8 cellular contexts compared by ENCODE assay signal in genomic region chr9:113376634-113377531, GRCh38. TPM values are rescaled to one million over a fixed set of nuclear protein-coding genes. Genes with fewer than 3 reads are reported as not detected.
A peak's percentile ranks its signal among the peaks of the same experiment; 100 is the strongest.
DNase-seq lines count a peak whose midpoint lies in the region; ATAC-seq and TF ChIP-seq lines count a peak whose summit lies in the region.

Gene HDHD3 (minus strand): TSS chr9:113376986. CDS start chr9:113374354, 2,632 bp downstream.

- ATAC-seq in GM19035 (IDR thresholded peaks at IDR 0.05; ENCODE audit: unreplicated experiment) (peak; percentile 76), HG03342 (IDR thresholded peaks at IDR 0.05; ENCODE audit: unreplicated experiment) (peak; percentile 64)

- peak within 1 kb of the TSS; percentile 82 for H3K4me3 ChIP-seq in AG09309 (ENCODE audit: control insufficient read depth, low read depth, low read length)
- H3K4me3 ChIP-seq in lower leg skin (ENCODE audit: low read depth, poor library complexity, severe bottlenecking): peak within 1 kb of the TSS; percentile 75

- intact Hi-C loops in activated CD4-positive, alpha-beta memory T cell treated with anti-CD3 and anti-CD28 coated beads for 36 hours (cut with micrococcal nuclease): loop anchor here (1.0 to 2.0 kb wide), 6 partner anchors 16 to 102 kb away; partner anchors contain the start of genes ALAD, C9orf43, CDC26 and POLE3
- intact Hi-C loops in lower leg skin (cut with DNase I; ENCODE audit: low total_unique reads): no loop called here

- DNase-seq in AG09309 (ENCODE audit: low read depth) (no peak), NCI-H526 (lab: John Stamatoyannopoulos, UW) (peak; percentile 8 to 82), dermis microvascular lymphatic vessel endothelial cell (ENCODE audit: low read depth in 2 of 2) (peak; percentile 24 to 70), lower leg skin (ENCODE audit: low spot score in 2 of 2) (peak; percentile 73 to 96)
- peak; percentile 89 for DNase-seq in activated CD4-positive, alpha-beta memory T cell treated with anti-CD3 and anti-CD28 coated beads for 36 hours
- peak; percentile 59 to 69 for DNase-seq in stimulated activated CD4-positive, alpha-beta T cell treated with anti-CD3 and anti-CD28 coated beads, Interleukin-4, amount 100 ng/mL, for 48 hours (ENCODE audit: low read depth in 2 of 2)

- peaks cover 17% of the 10 kb centered on the region for H3K4me1 Mint-ChIP-seq in activated CD4-positive, alpha-beta memory T cell treated with anti-CD3 and anti-CD28 coated beads for 36 hours (ENCODE audit: low read depth)

- no peak for TF ChIP-seq POLR2A in lower leg skin (IDR thresholded peaks at IDR 0.05)

- H3K9me3 Mint-ChIP-seq in activated CD4-positive, alpha-beta memory T cell treated with anti-CD3 and anti-CD28 coated beads for 36 hours: no peaks in the 10 kb centered on the region

- CTCF ChIA-PET in activated CD4-positive, alpha-beta memory T cell treated with anti-CD3 and anti-CD28 coated beads for 36 hours (lab: Charles Lee): interaction anchor here (0.7 to 1.4 kb wide), 6 partner anchors 23 to 107 kb away, joined by 3 to 5 read pairs (median 4); partner anchors contain the start of gene ALAD

- peak within 1 kb of the TSS; percentile 80 for H3K4me3 Mint-ChIP-seq in activated CD4-positive, alpha-beta memory T cell treated with anti-CD3 and anti-CD28 coated beads for 36 hours

- POLR2A ChIA-PET in activated CD4-positive, alpha-beta memory T cell treated with anti-CD3 and anti-CD28 coated beads for 36 hours (lab: Charles Lee): interaction anchor here (0.6 to 1.9 kb wide), 8 partner anchors 15 to 202 kb away, joined by 3 to 11 read pairs (median 4); partner anchors contain the start of genes BSPRY, CDC26, FKBP15 and PRPF4

- peak within 1 kb of the TSS; percentile 81 for H3K27ac Mint-ChIP-seq in activated CD4-positive, alpha-beta memory T cell treated with anti-CD3 and anti-CD28 coated beads for 36 hours

- no peak for TF ChIP-seq CTCF in AG09309 (IDR thresholded peaks at IDR 0.05; ENCODE audit: control insufficient read depth, insufficient read depth, low read depth, low read length, missing control alignments)
- peak in 1 of 3 donors; percentile 45 for TF ChIP-seq CTCF in lower leg skin (IDR thresholded peaks at IDR 0.05)

- H3K36me3 Mint-ChIP-seq in activated CD4-positive, alpha-beta memory T cell treated with anti-CD3 and anti-CD28 coated beads for 36 hours: peaks cover 5% of the 10 kb centered on the region

- no peaks in the 10 kb centered on the region for H3K27me3 Mint-ChIP-seq in activated CD4-positive, alpha-beta memory T cell treated with anti-CD3 and anti-CD28 coated beads for 36 hours

- WGBS in lower leg skin, 2 donors: 2 to 4% methylated on average over 35 to 50 of the region's 74 CpGs

RNA-seq across cellular contexts. Expression of gene HDHD3, which starts in this region (rescaled TPM):
- 10 to 100 TPM; 17.2 to 17.7 TPM for total RNA-seq in activated CD4-positive, alpha-beta memory T cell treated with anti-CD3 and anti-CD28 coated beads for 36 hours
- total RNA-seq in dermis microvascular lymphatic vessel endothelial cell (4.5 and 11.9 TPM in 2 replicates), lower leg skin (10 to 100 TPM; 44.7 to 50.3 (median 48.3) TPM)
